In the genomic region with DNA sequence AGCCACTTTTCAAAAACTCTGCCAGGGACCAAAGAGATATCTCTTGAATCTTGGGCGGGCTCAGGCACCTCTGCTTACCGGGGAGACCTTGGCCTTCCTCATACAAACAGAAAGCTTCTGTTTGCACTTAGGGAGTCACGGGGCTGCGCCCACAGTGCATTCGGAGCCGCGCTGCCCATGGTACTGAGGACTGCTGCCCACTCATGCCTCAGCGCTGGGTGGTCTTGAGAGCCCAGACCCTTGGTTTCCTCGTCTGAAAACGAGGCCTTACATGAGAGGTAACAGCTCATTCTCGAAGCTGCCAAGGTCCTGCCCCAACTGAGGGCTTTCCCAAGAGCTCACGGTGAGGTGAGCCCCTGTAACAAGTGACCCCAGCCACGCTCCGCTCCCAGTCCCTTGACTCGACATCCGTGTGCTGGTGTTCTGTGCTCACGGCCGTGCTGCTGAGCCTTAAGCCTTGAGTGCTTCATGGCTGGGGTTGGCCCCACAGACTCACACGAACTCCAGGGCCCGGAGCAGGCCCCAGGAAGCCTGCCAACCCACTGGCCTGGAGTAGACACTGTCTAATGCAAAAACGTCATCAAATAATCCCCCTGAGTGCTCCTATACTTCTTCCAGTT, we compare ENCODE assay signal across 23 cellular contexts. TPM values are rescaled to one million over a fixed set of nuclear protein-coding genes. Genes with fewer than 3 reads are reported as not detected.
A peak's percentile ranks its signal among the peaks of the same experiment; 100 is the strongest.
DNase-seq lines count a peak whose midpoint lies in the region; ATAC-seq and TF ChIP-seq lines count a peak whose summit lies in the region.
"Had no signal": no experiment of that assay in that cellular context is flagged by ENCODE, and none has a peak within 500 bp of the region (broad histone marks: within the 10 kb centered on the region; RNA-seq: fewer than 3 reads in every experiment).

No MANE protein-coding gene starts in this region.

- DNase-seq in activated naive CD4-positive, alpha-beta T cell treated with anti-CD3 and anti-CD28 coated beads, Interleukin-2, amount 10 ng/mL, durations not matched to agents 7 days and 5 days, result no peak
- no peak for DNase-seq in activated naive CD4-positive, alpha-beta T cell treated with anti-CD3 and anti-CD28 coated beads, Interleukin-2, amount 50 U/mL, for 16 hours
- no peak for DNase-seq in immature natural killer cell
- no peak for DNase-seq in stimulated activated naive B cell treated with anti-CD40 and anti-IgM and Interleukin-4, amounts not matched to agents 10 μg/mL and 1 μg/mL and 100 μg/mL, for 72 hours
- no peak for DNase-seq in endothelial cell (ENCODE audit: low spot score)
- no peak for DNase-seq in activated CD4-positive, CD25-positive, alpha-beta regulatory T cell (lab: John Stamatoyannopoulos, UW)
- no peak for DNase-seq in NCI-H69 (lab: John Stamatoyannopoulos, UW)
- DNase-seq: activated CD4-positive, alpha-beta T cell treated with anti-CD3 and anti-CD28 coated beads for 4 hours; activated CD8-positive, alpha-beta memory T cell treated with anti-CD3 and anti-CD28 coated beads, Interleukin-2, amount 50 U/mL, for 4 hours; DMS53; effector CD4-positive, alpha-beta T cell; esophagus squamous epithelium; GDM1; NCI-H1092 treated with DMSO at 0.1 percent for 48 hours; NCI-H2029; NCI-H2227 treated with DMSO at 0.1 percent for 48 hours; NCI-H82; stimulated activated CD4-positive, alpha-beta T cell treated with anti-CD3 and anti-CD28 coated beads, Interleukin-4, amount 100 ng/mL, for 4 hours; upper lobe of right lung had no signal

- CTCF ChIA-PET in activated naive CD4-positive, alpha-beta T cell treated with anti-CD3 and anti-CD28 coated beads, Interleukin-2, amount 10 ng/mL, durations not matched to agents 7 days and 5 days (lab: Charles Lee), result interaction anchor here (1.2 to 2.8 kb wide), 3 partner anchors 114 to 118 kb away, joined by 3 to 24 read pairs (median 3); no protein-coding TSS in a partner anchor

- H3K4me3 Mint-ChIP-seq in activated naive CD4-positive, alpha-beta T cell treated with anti-CD3 and anti-CD28 coated beads, Interleukin-2, amount 10 ng/mL, durations not matched to agents 7 days and 5 days, result no peak overlapping the region
- H3K4me3 Mint-ChIP-seq in immature natural killer cell, result no peak overlapping the region
- no peak overlapping the region for H3K4me3 Mint-ChIP-seq in stimulated activated naive B cell treated with anti-CD40 and anti-IgM and Interleukin-4, amounts not matched to agents 10 μg/mL and 1 μg/mL and 100 μg/mL, for 72 hours
- H3K4me3 Mint-ChIP-seq in endothelial cell (ENCODE audit: unreplicated experiment), result no peak overlapping the region

- H3K4me1 Mint-ChIP-seq in activated naive CD4-positive, alpha-beta T cell treated with anti-CD3 and anti-CD28 coated beads, Interleukin-2, amount 10 ng/mL, durations not matched to agents 7 days and 5 days, result peaks cover 2% of the 10 kb centered on the region
- H3K4me1 Mint-ChIP-seq in immature natural killer cell, result peaks cover 15 to 17% of the 10 kb centered on the region in 2 donors
- H3K4me1 Mint-ChIP-seq in stimulated activated naive B cell treated with anti-CD40 and anti-IgM and Interleukin-4, amounts not matched to agents 10 μg/mL and 1 μg/mL and 100 μg/mL, for 72 hours, result peaks cover 2 to 5% of the 10 kb centered on the region in 2 donors
- H3K4me1 Mint-ChIP-seq in endothelial cell (ENCODE audit: unreplicated experiment), result no peaks in the 10 kb centered on the region

- no peaks in the 10 kb centered on the region for H3K9me3 Mint-ChIP-seq in activated naive CD4-positive, alpha-beta T cell treated with anti-CD3 and anti-CD28 coated beads, Interleukin-2, amount 10 ng/mL, durations not matched to agents 7 days and 5 days
- H3K9me3 Mint-ChIP-seq in immature natural killer cell, result no peaks in the 10 kb centered on the region
- H3K9me3 Mint-ChIP-seq in stimulated activated naive B cell treated with anti-CD40 and anti-IgM and Interleukin-4, amounts not matched to agents 10 μg/mL and 1 μg/mL and 100 μg/mL, for 72 hours, result no peaks in the 10 kb centered on the region
- H3K9me3 Mint-ChIP-seq in endothelial cell (ENCODE audit: unreplicated experiment), result no peaks in the 10 kb centered on the region

- peak overlapping the region; percentile 98 for H3K27ac ChIP-seq in VCaP
- H3K27ac ChIP-seq: esophagus squamous epithelium, gastroesophageal sphincter, HL-60, right atrium auricular region, upper lobe of right lung had no signal

- H3K27me3 Mint-ChIP-seq in activated naive CD4-positive, alpha-beta T cell treated with anti-CD3 and anti-CD28 coated beads, Interleukin-2, amount 10 ng/mL, durations not matched to agents 7 days and 5 days, result no peaks in the 10 kb centered on the region
- H3K27me3 Mint-ChIP-seq in immature natural killer cell (ENCODE audit: low read depth in 3 of 3) (peaks cover 15 to 61% (median 59%) of the 10 kb centered on the region in 3 donors), endothelial cell (ENCODE audit: unreplicated experiment) (peaks cover 14% of the 10 kb centered on the region)
- H3K27me3 Mint-ChIP-seq in stimulated activated naive B cell treated with anti-CD40 and anti-IgM and Interleukin-4, amounts not matched to agents 10 μg/mL and 1 μg/mL and 100 μg/mL, for 72 hours, result no peaks in the 10 kb centered on the region

- peaks cover 76% of the 10 kb centered on the region for H3K36me3 Mint-ChIP-seq in activated naive CD4-positive, alpha-beta T cell treated with anti-CD3 and anti-CD28 coated beads, Interleukin-2, amount 10 ng/mL, durations not matched to agents 7 days and 5 days
- H3K36me3 Mint-ChIP-seq in immature natural killer cell (peaks cover 6 to 67% (median 25%) of the 10 kb centered on the region in 3 donors), endothelial cell (ENCODE audit: low read depth, unreplicated experiment) (peaks cover 52% of the 10 kb centered on the region)
- H3K36me3 Mint-ChIP-seq in stimulated activated naive B cell treated with anti-CD40 and anti-IgM and Interleukin-4, amounts not matched to agents 10 μg/mL and 1 μg/mL and 100 μg/mL, for 72 hours, result peaks cover 41 to 66% of the 10 kb centered on the region in 2 donors

- no peak for ATAC-seq in stimulated activated naive B cell treated with anti-CD40 and anti-IgM and Interleukin-4, amounts not matched to agents 10 μg/mL and 1 μg/mL and 100 μg/mL, for 72 hours (replicated peaks)
- ATAC-seq: gastroesophageal sphincter, upper lobe of right lung had no signal

- H3K27ac Mint-ChIP-seq in activated naive CD4-positive, alpha-beta T cell treated with anti-CD3 and anti-CD28 coated beads, Interleukin-2, amount 10 ng/mL, durations not matched to agents 7 days and 5 days, result peak overlapping the region; percentile 45
- peak overlapping the region; percentile 57 to 95 (median 89) for H3K27ac Mint-ChIP-seq in immature natural killer cell
- peak overlapping the region; percentile 81 for H3K27ac Mint-ChIP-seq in stimulated activated naive B cell treated with anti-CD40 and anti-IgM and Interleukin-4, amounts not matched to agents 10 μg/mL and 1 μg/mL and 100 μg/mL, for 72 hours
- no peak overlapping the region for H3K27ac Mint-ChIP-seq in endothelial cell (ENCODE audit: unreplicated experiment)

- TF ChIP-seq CTCF in VCaP (conservative IDR thresholded peaks at IDR 0.05) (no peak), endothelial cell (IDR thresholded peaks at IDR 0.05; ENCODE audit: unreplicated experiment) (no peak)

RNA-seq across cellular contexts. Expression of a gene that starts 47.4 kb away (rescaled TPM):
- polyA plus RNA-seq in immature natural killer cell, result 10 to 100 TPM; 19.0 to 40.4 (median 22.4) TPM
- 5.4 TPM for total RNA-seq in endothelial cell (ENCODE audit: unreplicated experiment)
